In genomic region chr11:79092791-79093313, GRCh38 we compare ENCODE assay signal across 8 cellular contexts.
DNase-seq lines count a peak whose midpoint lies in the region; ATAC-seq lines count a peak whose summit lies in the region.

No MANE protein-coding gene starts in this region.

- peak; percentile 97 for DNase-seq in GM04503 (ENCODE audit: low read depth)
- peak; percentile 77 for DNase-seq in NCI-H446 treated with DMSO at 0.1 percent for 48 hours (lab: John Stamatoyannopoulos, UW)
- DNase-seq in dedifferentiated amniotic fluid mesenchymal stem cell (ENCODE audit: extremely low spot score): peak; percentile 29
- peak; percentile 27 for DNase-seq in occipital lobe (lab: John Stamatoyannopoulos, UW)
- DNase-seq in NCI-H1436 treated with DMSO at 0.1 percent for 48 hours (lab: John Stamatoyannopoulos, UW): no peak
- DNase-seq in activated gamma-delta T cell (lab: John Stamatoyannopoulos, UW): no peak

- no peak for ATAC-seq in HG03565 (IDR thresholded peaks at IDR 0.05; ENCODE audit: unreplicated experiment)
- ATAC-seq in GM19397 (IDR thresholded peaks at IDR 0.05; ENCODE audit: unreplicated experiment): no peak

Comparison
In these comparisons a context has a peak if more than half of its experiments do, and no peak if none do; other contexts are left out.
1. DNase-seq: peak in GM04503 (single experiment), NCI-H446 treated with DMSO at 0.1 percent for 48 hours (single experiment), dedifferentiated amniotic fluid mesenchymal stem cell (single experiment) and occipital lobe (single experiment); none in NCI-H1436 treated with DMSO at 0.1 percent for 48 hours (single experiment) and activated gamma-delta T cell (single experiment).